ENCODE assay signal across 18 cellular contexts in the genomic region with DNA sequence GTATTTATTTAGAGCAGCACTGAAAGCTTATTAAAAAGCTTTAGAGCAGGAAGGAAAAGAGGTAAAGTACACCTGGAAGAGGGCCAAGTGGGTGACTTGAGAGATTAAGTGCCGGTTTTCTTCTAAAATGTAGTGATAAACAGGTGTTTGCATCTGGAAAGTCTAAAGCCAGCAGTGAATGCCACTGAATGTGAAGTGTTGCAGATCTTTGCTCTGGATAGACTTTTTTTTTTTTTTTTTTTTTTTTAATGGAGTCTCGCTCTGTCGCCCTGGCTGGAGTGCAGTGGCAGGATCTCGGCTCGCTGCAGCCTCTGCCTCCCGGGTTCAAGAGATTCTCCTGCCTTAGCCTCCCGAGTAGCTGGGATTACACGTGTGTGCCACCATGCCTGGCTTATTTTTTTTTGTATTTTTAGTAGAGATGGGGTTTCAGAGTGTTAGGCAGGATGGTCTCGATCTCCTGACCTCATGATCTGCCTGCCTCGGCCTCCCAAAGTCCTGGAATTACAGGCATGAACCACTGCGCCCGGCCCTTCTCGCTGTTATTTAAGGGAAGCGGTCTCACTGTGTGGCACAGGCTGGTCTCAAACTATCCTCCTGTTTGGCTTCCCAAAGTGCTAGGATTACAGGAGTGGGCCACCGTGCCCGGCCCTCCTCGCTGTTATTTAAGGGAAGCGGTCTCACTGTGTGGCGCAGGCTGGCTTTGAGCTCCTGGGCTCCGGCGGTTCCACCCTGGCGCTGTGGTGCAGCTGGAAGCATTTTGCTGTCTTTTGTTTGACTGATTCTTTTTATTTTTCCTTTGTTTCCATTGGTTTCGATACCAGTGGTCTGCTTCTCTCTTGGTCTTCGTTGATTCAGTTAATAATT. TPM values are rescaled to one million over a fixed set of nuclear protein-coding genes. Genes with fewer than 3 reads are reported as not detected.
A peak's percentile ranks its signal among the peaks of the same experiment; 100 is the strongest.
DNase-seq lines count a peak whose midpoint lies in the region; ATAC-seq and TF ChIP-seq lines count a peak whose summit lies in the region.
"Had no signal": no experiment of that assay in that cellular context is flagged by ENCODE, and none has a peak within 500 bp of the region (broad histone marks: within the 10 kb centered on the region; RNA-seq: fewer than 3 reads in every experiment).

No MANE protein-coding gene starts in this region.

- CTCF ChIA-PET in Caco-2 (lab: Charles Lee), result no interaction called here

- H3K4me1 Mint-ChIP-seq in Caco-2 (ENCODE audit: low read depth, unreplicated experiment) (peaks cover 20% of the 10 kb centered on the region), type B pancreatic cell (ENCODE audit: unreplicated experiment) (peaks cover 17% of the 10 kb centered on the region)
- H3K4me1 Mint-ChIP-seq in activated T-cell treated with anti-CD3 and anti-CD28 coated beads, Interleukin-2, amount 50 U/mL, for 24 hours (ENCODE audit: low read depth), result peaks cover 40% of the 10 kb centered on the region

- H3K36me3 Mint-ChIP-seq in Caco-2 (ENCODE audit: insufficient read depth, unreplicated experiment) (peaks cover 50% of the 10 kb centered on the region), type B pancreatic cell (peaks cover 2% of the 10 kb centered on the region)
- peaks cover 31% of the 10 kb centered on the region for H3K36me3 Mint-ChIP-seq in activated T-cell treated with anti-CD3 and anti-CD28 coated beads, Interleukin-2, amount 50 U/mL, for 24 hours (ENCODE audit: low read depth)

- no peaks in the 10 kb centered on the region for H3K9me3 Mint-ChIP-seq in Caco-2 (ENCODE audit: unreplicated experiment)
- no peaks in the 10 kb centered on the region for H3K9me3 Mint-ChIP-seq in type B pancreatic cell
- H3K9me3 Mint-ChIP-seq in activated T-cell treated with anti-CD3 and anti-CD28 coated beads, Interleukin-2, amount 50 U/mL, for 24 hours, result no peaks in the 10 kb centered on the region
- H3K9me3 Mint-ChIP-seq: activated naive CD8-positive, alpha-beta T cell treated with anti-CD3 and anti-CD28 coated beads, Interleukin-2, amount 10 ng/mL, durations not matched to agents 7 days and 5 days had no signal

- H3K4me2 ChIP-seq in osteoblast (ENCODE audit: insufficient read depth, low read length), result no peak overlapping the region
- H3K4me2 ChIP-seq: smooth muscle cell had no signal

- H3K27me3 ChIP-seq in Caco-2 (replicated peaks; ENCODE audit: control insufficient read depth, insufficient read depth, low read length) (no peaks in the 10 kb centered on the region), dorsolateral prefrontal cortex (no peaks in the 10 kb centered on the region), osteoblast (ENCODE audit: insufficient read depth, low read length) (no peaks in the 10 kb centered on the region)
- H3K27me3 ChIP-seq: pancreas, upper lobe of right lung had no signal

- no peak for DNase-seq in Caco-2
- peak; percentile 32 for DNase-seq in Jurkat, Clone E6-1 (ENCODE audit: low read depth, low spot score)
- DNase-seq in dorsolateral prefrontal cortex, result no peak
- DNase-seq in osteoblast (ENCODE audit: insufficient read length, low spot score, missing footprints), result peak; percentile 52
- no peak for DNase-seq in type B pancreatic cell (ENCODE audit: extremely low spot score, unreplicated experiment)
- DNase-seq in activated T-cell treated with anti-CD3 and anti-CD28 coated beads, Interleukin-2, amount 50 U/mL, for 24 hours, result no peak
- DNase-seq: activated CD4-positive, alpha-beta T cell treated with anti-CD3 and anti-CD28 coated beads, Interleukin-2, amount 50 U/mL, for 48 hours; activated naive CD8-positive, alpha-beta T cell treated with anti-CD3 and anti-CD28 coated beads, Interleukin-2, amount 10 ng/mL, durations not matched to agents 7 days and 5 days; effector memory CD4-positive, alpha-beta T cell; EL; kidney glomerular epithelial cell; NCI-H1930; upper lobe of right lung had no signal

- H2AFZ ChIP-seq in osteoblast (ENCODE audit: low read length), result no peak overlapping the region

- H3K27ac Mint-ChIP-seq in Caco-2 (ENCODE audit: unreplicated experiment), result peak overlapping the region; percentile 43
- H3K27ac Mint-ChIP-seq in type B pancreatic cell, result no peak overlapping the region
- H3K27ac Mint-ChIP-seq in activated T-cell treated with anti-CD3 and anti-CD28 coated beads, Interleukin-2, amount 50 U/mL, for 24 hours, result no peak overlapping the region

- POLR2A ChIA-PET in Caco-2 (lab: Charles Lee), result interaction anchor here (0.6 kb wide), 1 partner anchor 28 kb away, joined by 5 read pairs; no protein-coding TSS in a partner anchor

- H3K4me1 ChIP-seq in Caco-2, result peaks cover 33% of the 10 kb centered on the region
- peaks cover under 1% of the 10 kb centered on the region for H3K4me1 ChIP-seq in osteoblast (ENCODE audit: insufficient read depth, low read length)

- BruUV-seq in Caco-2 (replicated peaks; lab: Mats Ljungman, UMichigan), result no TSS peak

- H3K4me3 Mint-ChIP-seq in Caco-2 (ENCODE audit: unreplicated experiment) (no peak overlapping the region), type B pancreatic cell (no peak overlapping the region)
- H3K4me3 Mint-ChIP-seq in activated T-cell treated with anti-CD3 and anti-CD28 coated beads, Interleukin-2, amount 50 U/mL, for 24 hours, result no peak overlapping the region
- H3K4me3 Mint-ChIP-seq: activated naive CD8-positive, alpha-beta T cell treated with anti-CD3 and anti-CD28 coated beads, Interleukin-2, amount 10 ng/mL, durations not matched to agents 7 days and 5 days had no signal

- no peak overlapping the region for H3K4me3 ChIP-seq in Caco-2 (ENCODE audit: low read depth, low read length)
- H3K4me3 ChIP-seq in Jurkat, Clone E6-1 (ENCODE audit: low read length), result no peak overlapping the region
- H3K4me3 ChIP-seq in dorsolateral prefrontal cortex, result peak overlapping the region in 25 of 59 donors; percentile 8 to 61 (median 41)
- no peak overlapping the region for H3K4me3 ChIP-seq in osteoblast (ENCODE audit: insufficient read depth, low read length)
- H3K4me3 ChIP-seq: pancreas, smooth muscle cell, upper lobe of right lung had no signal

- H3K79me2 ChIP-seq in osteoblast (ENCODE audit: insufficient read depth, low read length), result peaks cover 86% of the 10 kb centered on the region

- intact Hi-C loops in Caco-2 (cut with micrococcal nuclease; ENCODE audit: unreplicated experiment) (no loop called here), dorsolateral prefrontal cortex (cut with DNase I) (loop anchor here (5.0 to 10.0 kb wide), 3 partner anchors 32 to 205 kb away; a partner anchor contains a TSS)

- no peak for TF ChIP-seq CTCF in Caco-2 (IDR thresholded peaks at IDR 0.05; ENCODE audit: insufficient read depth in 1 of 2, low read depth in 1 of 2, low read length in 1 of 2, severe bottlenecking in 1 of 2, unreplicated experiment in 1 of 2)
- peak in 3 of 56 donors; percentile 9 to 22 (median 11) for TF ChIP-seq CTCF in dorsolateral prefrontal cortex (IDR thresholded peaks at IDR 0.05 in 54 of 56, conservative IDR thresholded peaks at IDR 0.05 in 2 of 56; ENCODE audit: low read depth in 1 of 56, partially characterized antibody in 56 of 56)
- no peak for TF ChIP-seq CTCF in osteoblast (IDR thresholded peaks at IDR 0.05; ENCODE audit: extremely low read depth, low read depth, low read length)
- no peak for TF ChIP-seq CTCF in type B pancreatic cell (conservative IDR thresholded peaks at IDR 0.05)

- ATAC-seq in GM18520 (IDR thresholded peaks at IDR 0.05; ENCODE audit: unreplicated experiment), result no peak
- no peak for ATAC-seq in HG02610 (IDR thresholded peaks at IDR 0.05; ENCODE audit: unreplicated experiment)
- ATAC-seq: upper lobe of right lung had no signal

- H3K9me3 ChIP-seq in Caco-2 (no peaks in the 10 kb centered on the region), osteoblast (ENCODE audit: low read depth, low read length) (no peaks in the 10 kb centered on the region)
- H3K9me3 ChIP-seq: pancreas, upper lobe of right lung had no signal

- peaks cover 51% of the 10 kb centered on the region for H4K20me1 ChIP-seq in osteoblast (ENCODE audit: insufficient read depth, low read length)

- H3K36me3 ChIP-seq in Caco-2 (ENCODE audit: control insufficient read depth, insufficient read depth, low read length) (peaks cover 2% of the 10 kb centered on the region; the same call in 1 of the 2 replicates), osteoblast (ENCODE audit: insufficient read depth, low read length) (peaks cover 3% of the 10 kb centered on the region)
- H3K36me3 ChIP-seq: pancreas had no signal

- H3K27me3 Mint-ChIP-seq in Caco-2 (ENCODE audit: insufficient read depth, unreplicated experiment) (no peaks in the 10 kb centered on the region), type B pancreatic cell (no peaks in the 10 kb centered on the region)
- H3K27me3 Mint-ChIP-seq in activated T-cell treated with anti-CD3 and anti-CD28 coated beads, Interleukin-2, amount 50 U/mL, for 24 hours, result no peaks in the 10 kb centered on the region
- H3K27me3 Mint-ChIP-seq: activated naive CD8-positive, alpha-beta T cell treated with anti-CD3 and anti-CD28 coated beads, Interleukin-2, amount 10 ng/mL, durations not matched to agents 7 days and 5 days had no signal

- H3K27ac ChIP-seq in dorsolateral prefrontal cortex (peak overlapping the region; percentile 17 to 95 (median 88)), osteoblast (ENCODE audit: low read depth, low read length) (no peak overlapping the region)
- H3K27ac ChIP-seq: HL-60, pancreas, upper lobe of right lung had no signal

RNA-seq across cellular contexts. Expression of a gene that starts 40.5 kb away (rescaled TPM):
- total RNA-seq in Caco-2 (2022) (118 and 124 TPM in 2 replicates), dorsolateral prefrontal cortex (100 to 1,000 TPM in 8 of 120 experiments, 10 to 100 TPM in 112; 65.0 to 126 (median 81.9) TPM), osteoblast (26.8 and 29.3 TPM in 2 replicates), type B pancreatic cell (ENCODE audit: low replicate concordance) (59.5 and 75.5 TPM in 2 replicates)
- 51.4 TPM for polyA plus RNA-seq in Jurkat, Clone E6-1 (2012; ENCODE audit: insufficient read depth, insufficient read length)

Comparison
In these comparisons a context has a peak if more than half of its experiments do, and no peak if none do; other contexts are left out.
1. DNase-seq: peak in Jurkat, Clone E6-1 (single experiment) and osteoblast (single experiment); none in Caco-2 (0 of 2), dorsolateral prefrontal cortex (0 of 10), type B pancreatic cell (single experiment) and activated T-cell treated with anti-CD3 and anti-CD28 coated beads, Interleukin-2, amount 50 U/mL, for 24 hours (single experiment).